Comparison of ENCODE assay signal across 32 cellular contexts in genomic region chr5:159031915-159032314, GRCh38.
A peak's percentile ranks its signal among the peaks of the same experiment; 100 is the strongest.
DNase-seq lines count a peak whose midpoint lies in the region; ATAC-seq and TF ChIP-seq lines count a peak whose summit lies in the region.
"Had no signal": no experiment of that assay in that cellular context is flagged by ENCODE, and none has a peak within 500 bp of the region (broad histone marks: within the 10 kb centered on the region; RNA-seq: fewer than 3 reads in every experiment).

No MANE protein-coding gene starts in this region.

- H3K27me3 Mint-ChIP-seq in chondrocyte (ENCODE audit: low read depth) (no peaks in the 10 kb centered on the region), osteocyte (ENCODE audit: unreplicated experiment) (no peaks in the 10 kb centered on the region)

- H3K4me3 ChIP-seq in BLaER1 treated with 17β-estradiol and CSF1 and Interleukin-3, amounts not matched to agents 10 nM and 100 nM = peak overlapping the region in 3 of 10 experiments; percentile 0 to 36 (median 21); a peak in 3 of 20 replicates
- H3K4me3 ChIP-seq: lower lobe of right lung, mucosa of descending colon, pancreas, testis had no signal

- peak overlapping the region; percentile 63 to 94 (median 84) for H3K4me2 ChIP-seq in BLaER1 treated with 17β-estradiol and CSF1 and Interleukin-3, amounts not matched to agents 10 nM and 100 nM

- H3K9me3 Mint-ChIP-seq in chondrocyte (ENCODE audit: low read depth) (peaks cover 4% of the 10 kb centered on the region), osteocyte (ENCODE audit: unreplicated experiment) (no peaks in the 10 kb centered on the region)
- H3K9me3 Mint-ChIP-seq: activated CD4-positive, alpha-beta T cell treated with anti-CD3 and anti-CD28 coated beads, Interleukin-2, amount 10 ng/mL, durations not matched to agents 24 days and 14 days; central memory CD8-positive, alpha-beta T cell had no signal

- peak overlapping the region; percentile 91 for H3K27ac Mint-ChIP-seq in chondrocyte (ENCODE audit: unreplicated experiment)
- peak overlapping the region; percentile 85 for H3K27ac Mint-ChIP-seq in osteocyte (ENCODE audit: unreplicated experiment)
- H3K27ac Mint-ChIP-seq: activated CD4-positive, alpha-beta T cell treated with anti-CD3 and anti-CD28 coated beads, Interleukin-2, amount 10 ng/mL, durations not matched to agents 24 days and 14 days; endodermal cell; natural killer cell treated with Interleukin-12 subunit alpha and Interleukin-12 subunit beta and Interleukin-15 and Interleukin-18, amount 100 ng/mL, for 72 hours had no signal

- peak overlapping the region in 9 of 11 experiments; percentile 23 to 75 (median 43); a peak in 13 of 22 replicates for H3K27ac ChIP-seq in BLaER1 treated with 17β-estradiol and CSF1 and Interleukin-3, amounts not matched to agents 10 nM and 100 nM
- H3K27ac ChIP-seq: lower lobe of right lung, pancreas, testis, WERI-Rb-1 had no signal

- H3K36me3 ChIP-seq in BLaER1 treated with 17β-estradiol and CSF1 and Interleukin-3, amounts not matched to agents 10 nM and 100 nM = peaks cover 0 to 89% (median 37%) of the 10 kb centered on the region in 11 experiments; a peak in 15 of 22 replicates
- H3K36me3 ChIP-seq: lower lobe of right lung, pancreas, WERI-Rb-1 had no signal

- H4K20me1 ChIP-seq in BLaER1 treated with 17β-estradiol and CSF1 and Interleukin-3, amounts not matched to agents 10 nM and 100 nM = peaks cover 0 to 93% (median 33%) of the 10 kb centered on the region in 11 experiments; a peak in 14 of 22 replicates

- peaks cover 0 to 5% (median 0%) of the 10 kb centered on the region in 11 experiments; a peak in 1 of 22 replicates for H3K9me3 ChIP-seq in BLaER1 treated with 17β-estradiol and CSF1 and Interleukin-3, amounts not matched to agents 10 nM and 100 nM (replicated peaks in 1 of 11)
- H3K9me3 ChIP-seq: lower lobe of right lung, mucosa of descending colon, pancreas, testis had no signal

- H3K27me3 ChIP-seq in BLaER1 treated with 17β-estradiol and CSF1 and Interleukin-3, amounts not matched to agents 10 nM and 100 nM = no peaks in the 10 kb centered on the region
- H3K27me3 ChIP-seq: pancreas, testis had no signal

- DNase-seq in chondrocyte (ENCODE audit: low spot score) = no peak
- no peak for DNase-seq in osteocyte (ENCODE audit: extremely low spot score, unreplicated experiment)
- no peak for DNase-seq in HPDE6-E6E7 (ENCODE audit: extremely low spot score)
- no peak for DNase-seq in SKM-1 (lab: John Stamatoyannopoulos, UW; ENCODE audit: unreplicated experiment)
- DNase-seq: activated CD4-positive, alpha-beta T cell treated with anti-CD3 and anti-CD28 coated beads, Interleukin-2, amount 10 ng/mL, durations not matched to agents 24 days and 14 days; activated gamma-delta T cell treated with Interleukin-2 at 50 U/mL for 16 hours; activated T-cell treated with anti-CD3 and anti-CD28 coated beads, Interleukin-2, amount 50 U/mL, for 4 hours; AML-193; dermis blood vessel endothelial cell; DMS153; endodermal cell; foreskin fibroblast; lower lobe of right lung; mucosa of descending colon; NCI-H146; NCI-H2107; NCI-H748 treated with DMSO at 0.1 percent for 48 hours; pancreas; SIG-M5; small intestine; stimulated activated naive CD8-positive, alpha-beta T cell treated with anti-CD3 and anti-CD28 coated beads, Interleukin-15, Interleukin-2, amounts not matched to agents 100 U/mL and 50 U/mL, for 24 hours; T1000; testis; WERI-Rb-1 had no signal

- peaks cover 71 to 89% (median 86%) of the 10 kb centered on the region in 10 experiments for H3K4me1 ChIP-seq in BLaER1 treated with 17β-estradiol and CSF1 and Interleukin-3, amounts not matched to agents 10 nM and 100 nM

- H3K36me3 Mint-ChIP-seq in chondrocyte (ENCODE audit: low read depth) = peaks cover 11% of the 10 kb centered on the region
- peaks cover 31% of the 10 kb centered on the region for H3K36me3 Mint-ChIP-seq in osteocyte (ENCODE audit: unreplicated experiment)

- peaks cover 60% of the 10 kb centered on the region for H3K4me1 Mint-ChIP-seq in chondrocyte (ENCODE audit: low read depth)
- peaks cover 76% of the 10 kb centered on the region for H3K4me1 Mint-ChIP-seq in osteocyte (ENCODE audit: unreplicated experiment)
- H3K4me1 Mint-ChIP-seq: activated CD4-positive, alpha-beta T cell treated with anti-CD3 and anti-CD28 coated beads, Interleukin-2, amount 10 ng/mL, durations not matched to agents 24 days and 14 days; central memory CD8-positive, alpha-beta T cell had no signal

- H3K4me3 Mint-ChIP-seq in chondrocyte (ENCODE audit: unreplicated experiment) = peak overlapping the region; percentile 46
- H3K4me3 Mint-ChIP-seq in osteocyte (ENCODE audit: unreplicated experiment) = peak overlapping the region; percentile 61
- H3K4me3 Mint-ChIP-seq: activated CD4-positive, alpha-beta T cell treated with anti-CD3 and anti-CD28 coated beads, Interleukin-2, amount 10 ng/mL, durations not matched to agents 24 days and 14 days; activated T-cell treated with anti-CD3 and anti-CD28 coated beads, Interleukin-2, amount 50 U/mL, for 4 hours; central memory CD8-positive, alpha-beta T cell; endodermal cell; natural killer cell treated with Interleukin-12 subunit alpha and Interleukin-12 subunit beta and Interleukin-15 and Interleukin-18, amount 100 ng/mL, for 72 hours had no signal

- TF ChIP-seq CTCF in chondrocyte (IDR thresholded peaks at IDR 0.05) (no peak), osteocyte (IDR thresholded peaks at IDR 0.05) (no peak)

- H3K9ac ChIP-seq in BLaER1 treated with 17β-estradiol and CSF1 and Interleukin-3, amounts not matched to agents 10 nM and 100 nM = peak overlapping the region in 10 of 11 experiments; percentile 4 to 48 (median 26); a peak in 12 of 22 replicates

- peak; percentile 10 for ATAC-seq in HG02981 (IDR thresholded peaks at IDR 0.05; ENCODE audit: unreplicated experiment)
- ATAC-seq in HG03442 (IDR thresholded peaks at IDR 0.05; ENCODE audit: unreplicated experiment) = no peak
- ATAC-seq in GM19452 (IDR thresholded peaks at IDR 0.05; ENCODE audit: unreplicated experiment) = no peak
- ATAC-seq: activated T-cell treated with anti-CD3 and anti-CD28 coated beads, Interleukin-2, amount 50 U/mL, for 4 hours; esophagus mucosa; HCT116; mucosa of descending colon; natural killer cell treated with Interleukin-12 subunit alpha and Interleukin-12 subunit beta and Interleukin-15 and Interleukin-18, amount 100 ng/mL, for 72 hours; pancreas; stimulated activated naive CD8-positive, alpha-beta T cell treated with anti-CD3 and anti-CD28 coated beads, Interleukin-15, Interleukin-2, amounts not matched to agents 100 U/mL and 50 U/mL, for 24 hours had no signal
